In the genomic region with DNA sequence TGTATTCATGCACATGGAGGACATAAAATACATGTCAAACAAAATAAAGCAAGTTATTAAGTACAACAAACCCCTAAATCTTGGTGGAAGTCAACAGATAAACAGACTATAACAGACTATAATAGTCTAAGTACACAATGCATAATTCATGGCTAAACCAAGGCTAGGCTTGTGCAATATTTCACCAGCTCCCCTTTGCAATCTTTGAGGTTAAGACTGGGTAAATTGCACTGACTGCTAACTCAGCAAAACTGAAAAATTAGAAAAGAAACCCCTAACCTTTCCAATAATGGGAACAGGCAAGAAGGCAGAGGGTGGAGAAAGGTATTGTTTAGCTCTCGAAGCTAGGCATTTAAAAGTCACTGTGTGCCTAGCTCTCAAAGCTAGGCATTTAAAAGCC, we compare ENCODE assay signal across 21 cellular contexts.
"Had no signal": no experiment of that assay in that cellular context is flagged by ENCODE, and none has a peak within 500 bp of the region (broad histone marks: within the 10 kb centered on the region; RNA-seq: fewer than 3 reads in every experiment).

No MANE protein-coding gene starts in this region.

- H3K4me1 ChIP-seq: adrenal gland, heart right ventricle, psoas muscle, suprapubic skin, transverse colon, uterus had no signal

- H3K4me3 ChIP-seq: adrenal gland, esophagus muscularis mucosa, heart right ventricle, ovary, psoas muscle, suprapubic skin, transverse colon, uterus had no signal

- FAIRE-seq: endothelial cell of umbilical vein, small intestine had no signal

- H3K36me3 ChIP-seq: adrenal gland, esophagus muscularis mucosa, heart right ventricle, ovary, suprapubic skin, transverse colon, uterus had no signal

- ATAC-seq: activated T-cell treated with anti-CD3 and anti-CD28 coated beads, Interleukin-2, amount 50 U/mL, for 72 hours; heart right ventricle; natural killer cell; psoas muscle; right cardiac atrium; stimulated activated naive CD8-positive, alpha-beta T cell treated with anti-CD3 and anti-CD28 coated beads, Interleukin-15, amount 100 ng/mL, for 72 hours had no signal

- H3K9me3 ChIP-seq: adrenal gland, esophagus muscularis mucosa, heart right ventricle, ovary, psoas muscle, suprapubic skin, transverse colon, uterus had no signal

- H3K27ac ChIP-seq: adrenal gland, esophagus muscularis mucosa, heart right ventricle, ovary, psoas muscle, suprapubic skin, transverse colon, uterus had no signal

- H3K27me3 ChIP-seq: adrenal gland, esophagus muscularis mucosa, heart right ventricle, ovary, suprapubic skin, transverse colon, uterus had no signal

- DNase-seq: activated CD4-positive, alpha-beta T cell treated with anti-CD3 and anti-CD28 coated beads, Interleukin-2, amount 50 U/mL, for 1 hour; activated CD4-positive, CD25-positive, alpha-beta regulatory T cell treated with anti-CD3 and anti-CD28 coated beads, Interleukin-2, amount 50 U/mL, for 72 hours; activated gamma-delta T cell; activated T-cell treated with anti-CD3 and anti-CD28 coated beads, Interleukin-2, amount 50 U/mL, for 72 hours; adrenal gland; effector CD8-positive, alpha-beta T cell; heart right ventricle; immature natural killer cell; natural killer cell; ovary; psoas muscle; right cardiac atrium; small intestine; stimulated activated CD4-positive, alpha-beta T cell treated with anti-CD3 and anti-CD28 coated beads, Interleukin-15, amount 100 ng/mL, for 24 hours; stimulated activated CD4-positive, alpha-beta T cell treated with anti-CD3 and anti-CD28 coated beads, Interleukin-2, amount 100 ng/mL, for 48 hours; stimulated activated naive CD8-positive, alpha-beta T cell treated with anti-CD3 and anti-CD28 coated beads, Interleukin-15, amount 100 ng/mL, for 72 hours; transverse colon; uterus had no signal
